ENCODE assay signal across 8 cellular contexts in the genomic region with DNA sequence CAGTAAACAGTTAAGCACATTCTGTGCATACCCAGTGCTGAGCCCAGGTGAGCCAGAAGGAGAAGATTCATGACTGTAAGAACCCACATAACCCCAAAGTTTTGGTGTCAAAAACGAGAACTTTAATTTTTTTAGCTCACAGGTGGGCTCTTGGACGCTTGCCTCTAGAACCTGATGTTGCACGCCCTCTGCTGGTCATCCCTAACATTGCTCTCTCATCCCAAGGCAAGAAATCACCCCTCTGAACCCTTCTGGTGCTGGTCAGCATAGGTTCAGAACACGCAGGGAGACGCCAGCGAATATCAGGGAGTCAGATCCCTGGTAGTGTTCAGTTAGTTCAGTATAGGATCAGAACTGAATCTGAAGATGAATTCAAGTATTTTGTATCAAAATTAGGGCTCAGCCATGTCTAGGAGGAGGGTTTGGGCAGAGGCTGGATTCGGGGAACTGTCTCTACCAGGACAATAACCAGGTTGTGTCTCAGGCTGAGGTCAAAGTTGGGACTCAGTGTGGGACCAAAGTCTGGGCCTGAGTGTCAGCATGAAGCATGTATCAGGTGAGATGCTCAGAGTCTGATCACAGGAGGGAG. TPM values are rescaled to one million over a fixed set of nuclear protein-coding genes. Genes with fewer than 3 reads are reported as not detected.
DNase-seq lines count a peak whose midpoint lies in the region; ATAC-seq, FAIRE-seq and TF ChIP-seq lines count a peak whose summit lies in the region.

No MANE protein-coding gene starts in this region.

- no peak for TF ChIP-seq POLR2A in erythroblast (IDR thresholded peaks at IDR 0.05; ENCODE audit: low read length)

- H3K9me3 ChIP-seq in pancreas, result no peaks in the 10 kb centered on the region

- H3K27ac ChIP-seq in pancreas, result no peak overlapping the region

- WGBS in pancreas, 2 donors, result 13 to 14% methylated on average over 7 of the region's 7 CpGs

- no peaks in the 10 kb centered on the region for H3K36me3 ChIP-seq in pancreas

- FAIRE-seq in pancreas (lab: Jason Lieb, UNC), result no peak

- H3K27me3 ChIP-seq in pancreas, result no peaks in the 10 kb centered on the region

- H3K4me3 ChIP-seq in GM12875 (ENCODE audit: low read depth, low read length) (no peak overlapping the region), pancreas (no peak overlapping the region)

- peak; percentile 87 for TF ChIP-seq CTCF in GM12875 (IDR thresholded peaks at IDR 0.05; ENCODE audit: borderline replicate concordance, insufficient read depth, low read depth, low read length)
- peak; percentile 63 to 78 (median 73) for TF ChIP-seq CTCF in pancreas (IDR thresholded peaks at IDR 0.05)

- H3K4me1 ChIP-seq in pancreas, result no peaks in the 10 kb centered on the region

- intact Hi-C loops in pancreas (cut with DNase I), result no loop called here

- ATAC-seq in pancreas (no peak), GM19452 (IDR thresholded peaks at IDR 0.05; ENCODE audit: unreplicated experiment) (no peak), left lobe of liver (no peak)

- DNase-seq in Ammon's horn (ENCODE audit: low spot score) (peak; percentile 83), NCI-H526 (lab: John Stamatoyannopoulos, UW) (peak; percentile 35 to 61), erythroblast (lab: John Stamatoyannopoulos, UW) (peak; percentile 60 to 82), pancreas (peak in 4 of 6 donors; percentile 37 to 78 (median 58)), left lobe of liver (ENCODE audit: low spot score) (no peak)
- peak; percentile 86 for DNase-seq in activated CD8-positive, alpha-beta memory T cell treated with anti-CD3 and anti-CD28 coated beads, Interleukin-2, amount 50 U/mL, for 48 hours

RNA-seq across cellular contexts. Expression of a gene that starts 4.1 kb away (rescaled TPM):
- total RNA-seq in pancreas, result 1 to 10 TPM in 5 of 6 donors, under 1 TPM in 1; 0.97 to 2.9 (median 1.7) TPM
- polyA plus RNA-seq in pancreas, result 1 to 10 TPM; 4.0 to 4.7 TPM
- total RNA-seq in left lobe of liver, result 1.9 TPM

RNA-seq across cellular contexts. Expression of a gene that starts 27.3 kb away (rescaled TPM):
- total RNA-seq in pancreas (under 1 TPM; 0.03 to 0.32 (median 0.12) TPM), left lobe of liver (not detected)
- under 1 TPM; 0.05 to 0.11 TPM for polyA plus RNA-seq in pancreas
